Comparison of ENCODE assay signal across 3 cellular contexts in the genomic region with DNA sequence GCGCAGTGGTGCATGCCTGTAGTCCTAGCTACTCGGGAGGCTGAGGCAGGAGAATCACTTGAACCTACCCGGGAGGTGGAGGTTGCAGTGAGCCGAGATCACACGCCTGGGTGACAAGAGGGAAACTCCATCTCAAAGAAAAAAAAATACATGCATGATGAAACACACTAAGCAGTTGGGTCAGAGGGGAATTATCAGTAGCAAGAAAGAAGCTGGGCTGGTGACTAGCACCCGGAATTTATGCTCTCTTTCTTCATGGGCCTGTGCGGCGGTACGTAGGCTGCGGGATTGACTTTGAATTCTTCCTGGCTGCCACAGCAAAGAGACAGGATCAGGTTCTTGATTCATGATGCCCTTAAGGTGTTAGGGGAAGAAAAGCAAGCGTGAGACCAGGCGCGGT. TPM values are rescaled to one million over a fixed set of nuclear protein-coding genes. Genes with fewer than 3 reads are reported as not detected.
"Had no signal": no experiment of that assay in that cellular context is flagged by ENCODE, and none has a peak within 500 bp of the region (broad histone marks: within the 10 kb centered on the region; RNA-seq: fewer than 3 reads in every experiment).

No MANE protein-coding gene starts in this region.

RNA-seq across cellular contexts. Expression of gene UPK3B, which starts 30.7 kb away (rescaled TPM):
- polyA plus RNA-seq: immature natural killer cell had no signal

RNA-seq across cellular contexts. Expression of gene ZP3, which starts 54.9 kb away (rescaled TPM):
- total RNA-seq: left ventricle myocardium superior, progenitor cell of endocrine pancreas had no signal
